ENCODE assay signal across 8 cellular contexts in the genomic region with DNA sequence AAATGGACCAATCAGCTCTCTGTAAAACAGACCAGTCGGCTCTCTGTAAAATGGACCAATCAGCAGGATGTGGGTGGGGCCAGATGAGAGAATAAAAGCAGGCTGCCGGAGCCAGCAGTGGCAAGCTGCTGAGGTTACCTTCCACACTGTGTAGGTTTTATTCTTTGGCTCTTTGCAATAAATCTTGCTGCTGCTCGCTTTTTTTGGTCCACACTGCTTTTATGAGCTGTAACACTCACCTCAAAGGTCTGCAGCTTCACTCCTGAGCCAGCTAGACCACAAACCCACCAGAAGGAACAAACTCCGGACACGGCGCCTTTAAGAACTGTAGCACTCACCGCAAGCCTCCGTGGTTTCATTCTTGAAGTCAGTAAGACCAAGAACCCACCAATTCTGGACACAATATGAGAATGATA.
A peak's percentile ranks its signal among the peaks of the same experiment; 100 is the strongest.
DNase-seq lines count a peak whose midpoint lies in the region; ATAC-seq and TF ChIP-seq lines count a peak whose summit lies in the region.
"Not testable (repeated sequence)": the region's sequence is repeated elsewhere in the genome, so short reads cannot be mapped to it uniquely, and the experiment has no call there.

No MANE protein-coding gene starts in this region.

- H3K36me3 ChIP-seq in OCI-LY3 (replicated peaks; ENCODE audit: low read depth, low read length), result peaks cover 30% of the 10 kb centered on the region

- H3K27me3 Mint-ChIP-seq in activated CD8-positive, alpha-beta T cell treated with anti-CD3 and anti-CD28 coated beads, Interleukin-2, amount 10 ng/mL, durations not matched to agents 7 days and 5 days (ENCODE audit: low read depth); natural killer cell (ENCODE audit: low read depth in 2 of 2): not testable (repeated sequence)

- peak overlapping the region; percentile 91 for H3K27ac ChIP-seq in OCI-LY3 (ENCODE audit: low read length)

- CTCF ChIA-PET in activated CD8-positive, alpha-beta T cell treated with anti-CD3 and anti-CD28 coated beads, Interleukin-2, amount 10 ng/mL, durations not matched to agents 7 days and 5 days (lab: Charles Lee), result interaction anchor here (0.8 to 1.5 kb wide), 5 partner anchors 11 to 185 kb away, joined by 3 to 11 read pairs (median 4); no protein-coding TSS in a partner anchor

- not testable (repeated sequence) for TF ChIP-seq CTCF in OCI-LY3 (IDR thresholded peaks at IDR 0.05; ENCODE audit: low read depth, low read length); natural killer cell (IDR thresholded peaks at IDR 0.05)

- H4K20me1 ChIP-seq in OCI-LY3 (ENCODE audit: insufficient read depth, low read length), result not testable (repeated sequence)

- H2AFZ ChIP-seq in OCI-LY3 (ENCODE audit: low read depth, low read length), result not testable (repeated sequence)

- peak; percentile 41 for ATAC-seq in GM19328 (IDR thresholded peaks at IDR 0.05; ENCODE audit: unreplicated experiment)
- peak; percentile 45 for ATAC-seq in HG02981 (IDR thresholded peaks at IDR 0.05; ENCODE audit: unreplicated experiment)
- ATAC-seq in activated CD8-positive, alpha-beta T cell treated with anti-CD3 and anti-CD28 coated beads, Interleukin-2, amount 10 ng/mL, durations not matched to agents 7 days and 5 days, result peak; percentile 72
- ATAC-seq in activated naive CD4-positive, alpha-beta T cell treated with anti-CD3 and anti-CD28 coated beads, Interleukin-2, amount 50 U/mL, for 72 hours, result peak; percentile 34 to 81
- ATAC-seq in natural killer cell, result peak; percentile 64 to 79 (median 75)

- H3K4me1 ChIP-seq in OCI-LY3 (ENCODE audit: low read length), result peaks cover 88% of the 10 kb centered on the region

- H3K4me1 Mint-ChIP-seq in activated CD8-positive, alpha-beta T cell treated with anti-CD3 and anti-CD28 coated beads, Interleukin-2, amount 10 ng/mL, durations not matched to agents 7 days and 5 days (ENCODE audit: low read depth), result peaks cover 22% of the 10 kb centered on the region
- H3K4me1 Mint-ChIP-seq in natural killer cell, result peaks cover 29% of the 10 kb centered on the region in 2 donors

- peak overlapping the region; percentile 52 for H3K4me3 ChIP-seq in OCI-LY3 (ENCODE audit: low read length)

- H3K4me2 ChIP-seq in OCI-LY3 (ENCODE audit: low read length), result peak overlapping the region; percentile 63

- not testable (repeated sequence) for H3K36me3 Mint-ChIP-seq in activated CD8-positive, alpha-beta T cell treated with anti-CD3 and anti-CD28 coated beads, Interleukin-2, amount 10 ng/mL, durations not matched to agents 7 days and 5 days (ENCODE audit: low read depth); natural killer cell
- peaks cover 4 to 14% of the 10 kb centered on the region in 2 donors for H3K36me3 Mint-ChIP-seq in activated naive CD4-positive, alpha-beta T cell treated with anti-CD3 and anti-CD28 coated beads, Interleukin-2, amount 50 U/mL, for 72 hours

- peaks cover 73% of the 10 kb centered on the region for H3K79me2 ChIP-seq in OCI-LY3 (ENCODE audit: low read length)

- H3K9me3 ChIP-seq in OCI-LY3 (ENCODE audit: insufficient read depth, low read length), result not testable (repeated sequence)

- H3K27me3 ChIP-seq in OCI-LY3 (ENCODE audit: low read depth, low read length), result not testable (repeated sequence)

- POLR2A ChIA-PET in activated CD8-positive, alpha-beta T cell treated with anti-CD3 and anti-CD28 coated beads, Interleukin-2, amount 10 ng/mL, durations not matched to agents 7 days and 5 days (lab: Charles Lee), result interaction anchor here (0.9 to 1.5 kb wide), 5 partner anchors 9 to 101 kb away, joined by 3 to 4 read pairs (median 4); a partner anchor contains a TSS

- DNase-seq in GDM1 (lab: John Stamatoyannopoulos, UW) (peak; percentile 35), natural killer cell (peak; percentile 37)
- DNase-seq in activated CD8-positive, alpha-beta T cell treated with anti-CD3 and anti-CD28 coated beads, Interleukin-2, amount 10 ng/mL, durations not matched to agents 7 days and 5 days, result peak; percentile 78
- DNase-seq in activated naive CD4-positive, alpha-beta T cell treated with anti-CD3 and anti-CD28 coated beads, Interleukin-2, amount 50 U/mL, for 72 hours (ENCODE audit: low spot score in 2 of 2), result peak in 1 of 2 donors; percentile 60
- peak; percentile 17 for DNase-seq in stimulated activated naive CD4-positive, alpha-beta T cell treated with Interleukin-2 at 50 U/mL for 16 hours (lab: John Stamatoyannopoulos, UW)

- peak overlapping the region; percentile 56 for H3K9ac ChIP-seq in OCI-LY3 (ENCODE audit: low read length)

- H3K27ac Mint-ChIP-seq in activated CD8-positive, alpha-beta T cell treated with anti-CD3 and anti-CD28 coated beads, Interleukin-2, amount 10 ng/mL, durations not matched to agents 7 days and 5 days, result peak overlapping the region; percentile 88
- H3K27ac Mint-ChIP-seq in activated naive CD4-positive, alpha-beta T cell treated with anti-CD3 and anti-CD28 coated beads, Interleukin-2, amount 50 U/mL, for 72 hours, result peak overlapping the region in 1 of 2 donors; percentile 34
- peak overlapping the region; percentile 86 to 91 for H3K27ac Mint-ChIP-seq in natural killer cell

- peak overlapping the region; percentile 75 for H3K4me3 Mint-ChIP-seq in activated CD8-positive, alpha-beta T cell treated with anti-CD3 and anti-CD28 coated beads, Interleukin-2, amount 10 ng/mL, durations not matched to agents 7 days and 5 days
- peak overlapping the region; percentile 91 for H3K4me3 Mint-ChIP-seq in natural killer cell

- H3K9me3 Mint-ChIP-seq in activated CD8-positive, alpha-beta T cell treated with anti-CD3 and anti-CD28 coated beads, Interleukin-2, amount 10 ng/mL, durations not matched to agents 7 days and 5 days (ENCODE audit: insufficient read depth); activated naive CD4-positive, alpha-beta T cell treated with anti-CD3 and anti-CD28 coated beads, Interleukin-2, amount 50 U/mL, for 72 hours; natural killer cell: not testable (repeated sequence)

- intact Hi-C loops in natural killer cell (cut with micrococcal nuclease), result loop anchor here (1.0 to 5.0 kb wide), 3 partner anchors 11 to 44 kb away; no protein-coding TSS in a partner anchor
